In genomic region chr22:19158649-19159048, GRCh38 we compare ENCODE assay signal across 14 cellular contexts. TPM values are rescaled to one million over a fixed set of nuclear protein-coding genes. Genes with fewer than 3 reads are reported as not detected.
"Had no signal": no experiment of that assay in that cellular context is flagged by ENCODE, and none has a peak within 500 bp of the region (broad histone marks: within the 10 kb centered on the region; RNA-seq: fewer than 3 reads in every experiment).

No MANE protein-coding gene starts in this region.

RNA-seq across cellular contexts. Expression of gene GSC2, which starts 8.6 kb away (rescaled TPM):
- total RNA-seq: activated B cell treated with CpG ODN at 0.5 μM for 24 hours; activated CD4-positive, alpha-beta memory T cell treated with anti-CD3 and anti-CD28 coated beads for 36 hours; activated CD4-positive, alpha-beta memory T cell treated with anti-CD3 and anti-CD28 coated beads, Interleukin-2, amount 10 ng/mL, durations not matched to agents 7 days and 5 days; activated CD4-positive, alpha-beta T cell treated with anti-CD3 and anti-CD28 coated beads for 36 hours; activated CD4-positive, alpha-beta T cell treated with anti-CD3 and anti-CD28 coated beads, Interleukin-2, amount 10 ng/mL, durations not matched to agents 24 days and 14 days; activated CD4-positive, alpha-beta T cell treated with anti-CD3 and anti-CD28 coated beads, Interleukin-2, amount 10 ng/mL, durations not matched to agents 7 days and 5 days; activated CD8-positive, alpha-beta memory T cell treated with anti-CD3 and anti-CD28 coated beads for 36 hours; activated CD8-positive, alpha-beta memory T cell treated with anti-CD3 and anti-CD28 coated beads, Interleukin-2, amount 10 ng/mL, durations not matched to agents 7 days and 5 days; activated CD8-positive, alpha-beta T cell treated with anti-CD3 and anti-CD28 coated beads for 36 hours; activated CD8-positive, alpha-beta T cell treated with anti-CD3 and anti-CD28 coated beads, Interleukin-2, amount 10 ng/mL, durations not matched to agents 7 days and 5 days; T-helper 1 cell treated with Interleukin-12 subunit alpha and Interleukin-12 subunit beta and Interleukin-4 antibody, amounts not matched to agents 30 ng/mL and 1 ng/mL, for 36 hours; T-helper 17 cell; T-helper 2 cell treated with Interferon-gamma antibody and Interleukin-4, amounts not matched to agents 100 ng/mL and 5 ng/mL, for 36 hours had no signal

RNA-seq across cellular contexts. Expression of gene TSSK2, which starts 27.5 kb away (rescaled TPM):
- total RNA-seq: activated CD4-positive, alpha-beta memory T cell treated with anti-CD3 and anti-CD28 coated beads for 36 hours; activated CD4-positive, alpha-beta memory T cell treated with anti-CD3 and anti-CD28 coated beads, Interleukin-2, amount 10 ng/mL, durations not matched to agents 7 days and 5 days; activated CD4-positive, alpha-beta T cell treated with anti-CD3 and anti-CD28 coated beads for 36 hours; activated CD4-positive, alpha-beta T cell treated with anti-CD3 and anti-CD28 coated beads, Interleukin-2, amount 10 ng/mL, durations not matched to agents 24 days and 14 days; activated CD4-positive, alpha-beta T cell treated with anti-CD3 and anti-CD28 coated beads, Interleukin-2, amount 10 ng/mL, durations not matched to agents 7 days and 5 days; activated CD8-positive, alpha-beta memory T cell treated with anti-CD3 and anti-CD28 coated beads for 36 hours; activated CD8-positive, alpha-beta memory T cell treated with anti-CD3 and anti-CD28 coated beads, Interleukin-2, amount 10 ng/mL, durations not matched to agents 7 days and 5 days; activated CD8-positive, alpha-beta T cell treated with anti-CD3 and anti-CD28 coated beads for 36 hours; activated CD8-positive, alpha-beta T cell treated with anti-CD3 and anti-CD28 coated beads, Interleukin-2, amount 10 ng/mL, durations not matched to agents 7 days and 5 days; T-helper 1 cell treated with Interleukin-12 subunit alpha and Interleukin-12 subunit beta and Interleukin-4 antibody, amounts not matched to agents 30 ng/mL and 1 ng/mL, for 36 hours; T-helper 2 cell treated with Interferon-gamma antibody and Interleukin-4, amounts not matched to agents 100 ng/mL and 5 ng/mL, for 36 hours; WTC11 had no signal
